In genomic region chr3:125512135-125512920, GRCh38 we compare ENCODE assay signal across 8 cellular contexts. TPM values are rescaled to one million over a fixed set of nuclear protein-coding genes. Genes with fewer than 3 reads are reported as not detected.
DNase-seq lines count a peak whose midpoint lies in the region; ATAC-seq and TF ChIP-seq lines count a peak whose summit lies in the region.

No MANE protein-coding gene starts in this region.

- H2BK15ac ChIP-seq in mesendoderm (replicated peaks; ENCODE audit: low read depth), result no peak overlapping the region

- in situ Hi-C loops in astrocyte of the spinal cord (cut with HindIII; ENCODE audit: low sequenced_read_pairs), result no loop called here

- no peak overlapping the region for H3K4me3 ChIP-seq in MG63
- H3K4me3 ChIP-seq in astrocyte of the spinal cord (ENCODE audit: low read depth, low read length), result no peak overlapping the region
- no peak overlapping the region for H3K4me3 ChIP-seq in mesendoderm (ENCODE audit: low read length)

- H2BK5ac ChIP-seq in mesendoderm (ENCODE audit: low read length), result no peak overlapping the region

- H3K9me3 ChIP-seq in MG63, result peaks cover 14% of the 10 kb centered on the region; the same call in 1 of the 2 replicates

- H3K18ac ChIP-seq in mesendoderm (ENCODE audit: low read length), result no peak overlapping the region

- H3K56ac ChIP-seq in mesendoderm (ENCODE audit: low read length), result no peak overlapping the region

- H3K4ac ChIP-seq in mesendoderm (ENCODE audit: low read depth, low read length), result no peak overlapping the region

- peaks cover 3% of the 10 kb centered on the region for H3K79me1 ChIP-seq in mesendoderm (ENCODE audit: low read length)

- H2BK120ac ChIP-seq in mesendoderm (ENCODE audit: low read depth, low read length), result no peak overlapping the region

- peaks cover 2% of the 10 kb centered on the region for H3K79me2 ChIP-seq in mesendoderm (ENCODE audit: control insufficient read depth, insufficient read depth, low read length)

- no peak overlapping the region for H4K5ac ChIP-seq in mesendoderm (ENCODE audit: low read length)

- H3K36me3 ChIP-seq in MG63 (peaks cover 59% of the 10 kb centered on the region), mesendoderm (ENCODE audit: control insufficient read depth, insufficient read depth, low read length) (no peaks in the 10 kb centered on the region)

- no peak for ATAC-seq in HG03097 (IDR thresholded peaks at IDR 0.05; ENCODE audit: low FRiP score, unreplicated experiment)

- no peak overlapping the region for H3K27ac ChIP-seq in mesendoderm (ENCODE audit: low read depth, low read length)

- peak; percentile 8 for DNase-seq in NCI-H1092 treated with DMSO at 0.1 percent for 48 hours (lab: John Stamatoyannopoulos, UW)
- no peak for DNase-seq in NCI-H1092 (lab: John Stamatoyannopoulos, UW)
- DNase-seq in MG63, result peak; percentile 8
- DNase-seq in astrocyte of the spinal cord (ENCODE audit: low read depth, low spot score), result peak; percentile 35
- DNase-seq in stimulated activated CD4-positive, alpha-beta T cell treated with anti-CD3 and anti-CD28 coated beads, Interleukin-12 subunit alpha, Interleukin-12 subunit beta, amount 100 ng/mL, for 4 hours, result peak; percentile 20
- DNase-seq in DMS153 (lab: John Stamatoyannopoulos, UW), result no peak
- DNase-seq in mesendoderm, result no peak

- H3K4me2 ChIP-seq in mesendoderm (ENCODE audit: low read length), result no peak overlapping the region

- H3K9ac ChIP-seq in mesendoderm (ENCODE audit: low read length), result no peak overlapping the region

- no peak for TF ChIP-seq CTCF in astrocyte of the spinal cord (IDR thresholded peaks at IDR 0.05; ENCODE audit: low read depth, low read length)

- no peak overlapping the region for H2AK5ac ChIP-seq in mesendoderm (ENCODE audit: low read length)

- H3K4me1 ChIP-seq in mesendoderm (ENCODE audit: control insufficient read depth, low read depth, low read length), result no peaks in the 10 kb centered on the region

- H4K8ac ChIP-seq in mesendoderm (ENCODE audit: low read depth, low read length), result no peak overlapping the region

- H3K27me3 ChIP-seq in MG63 (no peaks in the 10 kb centered on the region), mesendoderm (ENCODE audit: insufficient read depth, low read length, poor library complexity) (no peaks in the 10 kb centered on the region)

- no CpG with 5 or more reads among the region's 4 CpGs for WGBS in mesendoderm (ENCODE audit: extremely low coverage, insufficient coverage, low lambda C conversion rate)

- H3K23ac ChIP-seq in mesendoderm (ENCODE audit: low read length), result no peak overlapping the region

RNA-seq across cellular contexts. Expression of gene SNX4, which starts 7.7 kb away (rescaled TPM):
- total RNA-seq in MG63 (2014; rRNA removed; shearing (Covaris generic); ENCODE audit: low replicate concordance), result 16.2 and 44.6 TPM in 2 replicates
- 17.5 TPM for polyA plus RNA-seq in mesendoderm (2013, experiment 1 of 2)
- 18.0 TPM for polyA plus RNA-seq in mesendoderm (2013, experiment 2 of 2)

Comparison
In these comparisons a context has a peak if more than half of its experiments do, and no peak if none do; other contexts are left out.
1. DNase-seq: peak in NCI-H1092 treated with DMSO at 0.1 percent for 48 hours (single experiment), MG63 (single experiment), astrocyte of the spinal cord (single experiment) and stimulated activated CD4-positive, alpha-beta T cell treated with anti-CD3 and anti-CD28 coated beads, Interleukin-12 subunit alpha, Interleukin-12 subunit beta, amount 100 ng/mL, for 4 hours (single experiment); none in NCI-H1092 (single experiment), DMS153 (single experiment) and mesendoderm (single experiment).